Comparison of ENCODE assay signal across 26 cellular contexts in the genomic region with DNA sequence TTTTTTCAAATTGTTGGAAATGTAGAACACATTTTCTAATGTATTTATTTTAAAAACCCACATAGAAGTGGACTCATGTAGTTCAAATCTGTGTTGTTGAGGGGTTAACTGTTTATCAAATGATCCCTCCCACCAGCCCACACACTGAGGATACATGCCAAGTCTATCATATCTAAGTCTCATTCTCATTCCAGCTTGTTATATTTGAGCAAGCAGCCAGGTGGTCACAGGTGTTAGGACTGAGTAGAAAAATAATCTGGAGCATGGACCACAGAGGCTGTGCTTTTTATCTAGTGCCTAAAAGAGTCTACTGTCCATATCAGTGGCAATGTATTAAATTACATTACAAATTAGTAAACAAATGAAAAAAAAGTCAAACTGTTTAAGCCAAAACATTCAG. TPM values are rescaled to one million over a fixed set of nuclear protein-coding genes. Genes with fewer than 3 reads are reported as not detected.
"Had no signal": no experiment of that assay in that cellular context is flagged by ENCODE, and none has a peak within 500 bp of the region (broad histone marks: within the 10 kb centered on the region; RNA-seq: fewer than 3 reads in every experiment).

No MANE protein-coding gene starts in this region.

- DNase-seq: activated CD4-positive, alpha-beta memory T cell treated with anti-CD3 and anti-CD28 coated beads for 36 hours; activated CD4-positive, alpha-beta T cell treated with anti-CD3 and anti-CD28 coated beads for 36 hours; activated CD4-positive, alpha-beta T cell treated with anti-CD3 and anti-CD28 coated beads, Interleukin-2, amount 10 ng/mL, durations not matched to agents 24 days and 14 days; activated CD4-positive, CD25-positive, alpha-beta regulatory T cell; activated CD4-positive, CD25-positive, alpha-beta regulatory T cell treated with anti-CD3 and anti-CD28 coated beads, Interleukin-2, amount 50 U/mL, for 72 hours; activated CD8-positive, alpha-beta memory T cell treated with anti-CD3 and anti-CD28 coated beads, Interleukin-2, amount 50 U/mL, for 48 hours; activated gamma-delta T cell; activated naive CD4-positive, alpha-beta T cell; activated naive CD4-positive, alpha-beta T cell treated with anti-CD3 and anti-CD28 coated beads, Interleukin-2, amount 10 ng/mL, durations not matched to agents 7 days and 5 days; activated naive CD8-positive, alpha-beta T cell treated with anti-CD3 and anti-CD28 coated beads, Interleukin-2, amount 10 ng/mL, durations not matched to agents 7 days and 5 days; activated T-cell treated with anti-CD3 and anti-CD28 coated beads for 4 hours; activated T-cell treated with anti-CD3 and anti-CD28 coated beads, Interleukin-2, amount 50 U/mL, for 24 hours; activated T-cell treated with anti-CD3 and anti-CD28 coated beads, Interleukin-2, amount 50 U/mL, for 72 hours; central memory CD4-positive, alpha-beta T cell; cerebellar nuclear complex; colonic mucosa; effector CD8-positive, alpha-beta T cell; esophagus squamous epithelium; foreskin melanocyte; hippocampal formation had no signal

- ATAC-seq: activated CD4-positive, alpha-beta T cell treated with anti-CD3 and anti-CD28 coated beads for 36 hours; activated naive CD4-positive, alpha-beta T cell treated with anti-CD3 and anti-CD28 coated beads, Interleukin-2, amount 50 U/mL, for 72 hours; activated T-cell treated with anti-CD3 and anti-CD28 coated beads, Interleukin-2, amount 50 U/mL, for 72 hours; gastroesophageal sphincter had no signal

- H3K27me3 ChIP-seq: ascending aorta, breast epithelium, colonic mucosa had no signal

- H3K27ac ChIP-seq: ascending aorta, breast epithelium, cardiac muscle cell, colonic mucosa, epithelial cell of prostate, esophagus squamous epithelium, gastroesophageal sphincter had no signal

- H3K4me1 ChIP-seq: ascending aorta, breast epithelium, colonic mucosa, esophagus squamous epithelium, gastroesophageal sphincter had no signal

- H3K9me3 ChIP-seq: ascending aorta, breast epithelium, colonic mucosa, esophagus squamous epithelium, gastroesophageal sphincter had no signal

- H3K4me3 ChIP-seq: ascending aorta, breast epithelium, cardiac muscle cell, colonic mucosa, esophagus squamous epithelium, gastroesophageal sphincter had no signal

- H3K36me3 ChIP-seq: ascending aorta, breast epithelium, cardiac muscle cell, colonic mucosa, esophagus squamous epithelium, gastroesophageal sphincter had no signal

RNA-seq across cellular contexts. Expression of gene SPESP1, which starts 20.7 kb away (rescaled TPM):
- total RNA-seq: cardiac muscle cell had no signal
- polyA plus RNA-seq: cardiac muscle cell had no signal
